ENCODE assay signal across 1 cellular context in the genomic region with DNA sequence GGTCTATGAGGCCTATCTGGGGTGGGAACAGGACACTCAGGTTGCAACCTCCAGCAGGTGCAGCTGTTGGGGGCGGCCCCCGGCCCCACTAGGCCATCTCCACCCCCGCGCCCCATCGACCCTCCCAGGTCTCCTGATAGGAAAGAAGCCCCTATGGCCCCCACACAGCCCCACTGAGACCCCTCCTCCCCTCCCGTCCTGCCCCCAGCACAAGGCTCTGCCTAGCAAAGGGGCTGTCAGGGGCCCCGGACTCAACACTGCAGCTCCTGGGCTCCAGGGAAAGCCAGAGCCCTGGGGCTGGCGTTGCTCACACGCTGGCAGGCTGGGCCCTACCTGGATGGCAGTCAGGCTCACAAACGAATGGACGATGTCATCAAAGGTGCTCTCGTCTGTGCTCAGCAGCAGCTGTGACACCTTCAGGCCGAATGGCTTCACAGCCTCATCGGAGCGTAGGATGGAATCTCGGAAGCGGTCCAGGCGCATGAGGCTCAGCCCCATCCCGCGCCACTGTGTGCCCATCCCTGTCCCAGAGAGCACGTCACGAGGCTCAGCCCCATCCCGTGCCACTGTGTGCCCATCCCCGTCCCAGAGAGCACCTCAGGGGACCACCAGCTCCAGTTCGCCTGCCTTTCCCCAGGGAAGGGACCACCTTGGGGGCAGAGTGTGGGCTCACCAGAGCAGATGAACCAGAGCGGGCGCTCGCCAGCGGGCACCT.
TF ChIP-seq lines count a peak whose summit lies in the region.

No MANE protein-coding gene starts in this region.

TF ChIP-seq in H1, 55 proteins besides CTCF, POLR2A, EP300 and RAD21:
- TF ChIP-seq RBBP5 (IDR thresholded peaks at IDR 0.05; ENCODE audit: borderline replicate concordance, low read depth, low read length) (no peak), YY1 (IDR thresholded peaks at IDR 0.05; ENCODE audit: low read depth, low read length) (no peak), SUZ12 (IDR thresholded peaks at IDR 0.05; ENCODE audit: low read length) (no peak), FOSL1 (IDR thresholded peaks at IDR 0.05; ENCODE audit: insufficient read depth, low read depth, low read length) (no peak), CTBP2 (IDR thresholded peaks at IDR 0.05; ENCODE audit: borderline replicate concordance, insufficient read depth, insufficient read length, low read length) (no peak), MAFK (IDR thresholded peaks at IDR 0.05; ENCODE audit: low read depth, low read length) (no peak), BACH1 (IDR thresholded peaks at IDR 0.05; ENCODE audit: low read length) (no peak), NANOG (IDR thresholded peaks at IDR 0.05; ENCODE audit: insufficient read depth, low read depth, low read length, poor library complexity, severe bottlenecking) (no peak), HDAC6 (IDR thresholded peaks at IDR 0.05; ENCODE audit: low read depth, low read length) (no peak), TAF7 (optimal IDR thresholded peaks at IDR 0.05; ENCODE audit: borderline replicate concordance, low read depth, low read length) (no peak), RFX5 (IDR thresholded peaks at IDR 0.05; ENCODE audit: borderline replicate concordance, low read depth, low read length) (no peak), CHD1 (IDR thresholded peaks at IDR 0.05; ENCODE audit: low read depth, low read length) (no peak), NRF1 (IDR thresholded peaks at IDR 0.05; ENCODE audit: low read depth, low read length) (no peak), CBX5 (IDR thresholded peaks at IDR 0.05; ENCODE audit: low read depth, low read length) (no peak)
- TF ChIP-seq, protein P1, sequence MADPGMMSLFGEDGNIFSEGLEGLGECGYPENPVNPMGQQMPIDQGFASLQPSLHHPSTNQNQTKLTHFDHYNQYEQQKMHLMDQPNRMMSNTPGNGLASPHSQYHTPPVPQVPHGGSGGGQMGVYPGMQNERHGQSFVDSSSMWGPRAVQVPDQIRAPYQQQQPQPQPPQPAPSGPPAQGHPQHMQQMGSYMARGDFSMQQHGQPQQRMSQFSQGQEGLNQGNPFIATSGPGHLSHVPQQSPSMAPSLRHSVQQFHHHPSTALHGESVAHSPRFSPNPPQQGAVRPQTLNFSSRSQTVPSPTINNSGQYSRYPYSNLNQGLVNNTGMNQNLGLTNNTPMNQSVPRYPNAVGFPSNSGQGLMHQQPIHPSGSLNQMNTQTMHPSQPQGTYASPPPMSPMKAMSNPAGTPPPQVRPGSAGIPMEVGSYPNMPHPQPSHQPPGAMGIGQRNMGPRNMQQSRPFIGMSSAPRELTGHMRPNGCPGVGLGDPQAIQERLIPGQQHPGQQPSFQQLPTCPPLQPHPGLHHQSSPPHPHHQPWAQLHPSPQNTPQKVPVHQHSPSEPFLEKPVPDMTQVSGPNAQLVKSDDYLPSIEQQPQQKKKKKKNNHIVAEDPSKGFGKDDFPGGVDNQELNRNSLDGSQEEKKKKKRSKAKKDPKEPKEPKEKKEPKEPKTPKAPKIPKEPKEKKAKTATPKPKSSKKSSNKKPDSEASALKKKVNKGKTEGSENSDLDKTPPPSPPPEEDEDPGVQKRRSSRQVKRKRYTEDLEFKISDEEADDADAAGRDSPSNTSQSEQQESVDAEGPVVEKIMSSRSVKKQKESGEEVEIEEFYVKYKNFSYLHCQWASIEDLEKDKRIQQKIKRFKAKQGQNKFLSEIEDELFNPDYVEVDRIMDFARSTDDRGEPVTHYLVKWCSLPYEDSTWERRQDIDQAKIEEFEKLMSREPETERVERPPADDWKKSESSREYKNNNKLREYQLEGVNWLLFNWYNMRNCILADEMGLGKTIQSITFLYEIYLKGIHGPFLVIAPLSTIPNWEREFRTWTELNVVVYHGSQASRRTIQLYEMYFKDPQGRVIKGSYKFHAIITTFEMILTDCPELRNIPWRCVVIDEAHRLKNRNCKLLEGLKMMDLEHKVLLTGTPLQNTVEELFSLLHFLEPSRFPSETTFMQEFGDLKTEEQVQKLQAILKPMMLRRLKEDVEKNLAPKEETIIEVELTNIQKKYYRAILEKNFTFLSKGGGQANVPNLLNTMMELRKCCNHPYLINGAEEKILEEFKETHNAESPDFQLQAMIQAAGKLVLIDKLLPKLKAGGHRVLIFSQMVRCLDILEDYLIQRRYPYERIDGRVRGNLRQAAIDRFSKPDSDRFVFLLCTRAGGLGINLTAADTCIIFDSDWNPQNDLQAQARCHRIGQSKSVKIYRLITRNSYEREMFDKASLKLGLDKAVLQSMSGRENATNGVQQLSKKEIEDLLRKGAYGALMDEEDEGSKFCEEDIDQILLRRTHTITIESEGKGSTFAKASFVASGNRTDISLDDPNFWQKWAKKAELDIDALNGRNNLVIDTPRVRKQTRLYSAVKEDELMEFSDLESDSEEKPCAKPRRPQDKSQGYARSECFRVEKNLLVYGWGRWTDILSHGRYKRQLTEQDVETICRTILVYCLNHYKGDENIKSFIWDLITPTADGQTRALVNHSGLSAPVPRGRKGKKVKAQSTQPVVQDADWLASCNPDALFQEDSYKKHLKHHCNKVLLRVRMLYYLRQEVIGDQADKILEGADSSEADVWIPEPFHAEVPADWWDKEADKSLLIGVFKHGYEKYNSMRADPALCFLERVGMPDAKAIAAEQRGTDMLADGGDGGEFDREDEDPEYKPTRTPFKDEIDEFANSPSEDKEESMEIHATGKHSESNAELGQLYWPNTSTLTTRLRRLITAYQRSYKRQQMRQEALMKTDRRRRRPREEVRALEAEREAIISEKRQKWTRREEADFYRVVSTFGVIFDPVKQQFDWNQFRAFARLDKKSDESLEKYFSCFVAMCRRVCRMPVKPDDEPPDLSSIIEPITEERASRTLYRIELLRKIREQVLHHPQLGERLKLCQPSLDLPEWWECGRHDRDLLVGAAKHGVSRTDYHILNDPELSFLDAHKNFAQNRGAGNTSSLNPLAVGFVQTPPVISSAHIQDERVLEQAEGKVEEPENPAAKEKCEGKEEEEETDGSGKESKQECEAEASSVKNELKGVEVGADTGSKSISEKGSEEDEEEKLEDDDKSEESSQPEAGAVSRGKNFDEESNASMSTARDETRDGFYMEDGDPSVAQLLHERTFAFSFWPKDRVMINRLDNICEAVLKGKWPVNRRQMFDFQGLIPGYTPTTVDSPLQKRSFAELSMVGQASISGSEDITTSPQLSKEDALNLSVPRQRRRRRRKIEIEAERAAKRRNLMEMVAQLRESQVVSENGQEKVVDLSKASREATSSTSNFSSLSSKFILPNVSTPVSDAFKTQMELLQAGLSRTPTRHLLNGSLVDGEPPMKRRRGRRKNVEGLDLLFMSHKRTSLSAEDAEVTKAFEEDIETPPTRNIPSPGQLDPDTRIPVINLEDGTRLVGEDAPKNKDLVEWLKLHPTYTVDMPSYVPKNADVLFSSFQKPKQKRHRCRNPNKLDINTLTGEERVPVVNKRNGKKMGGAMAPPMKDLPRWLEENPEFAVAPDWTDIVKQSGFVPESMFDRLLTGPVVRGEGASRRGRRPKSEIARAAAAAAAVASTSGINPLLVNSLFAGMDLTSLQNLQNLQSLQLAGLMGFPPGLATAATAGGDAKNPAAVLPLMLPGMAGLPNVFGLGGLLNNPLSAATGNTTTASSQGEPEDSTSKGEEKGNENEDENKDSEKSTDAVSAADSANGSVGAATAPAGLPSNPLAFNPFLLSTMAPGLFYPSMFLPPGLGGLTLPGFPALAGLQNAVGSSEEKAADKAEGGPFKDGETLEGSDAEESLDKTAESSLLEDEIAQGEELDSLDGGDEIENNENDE (IDR thresholded peaks at IDR 0.05; ENCODE audit: insufficient replicate concordance, low read length) = no peak
